10 cellular contexts compared by ENCODE assay signal in genomic region chr9:36141288-36141687, GRCh38. TPM values are rescaled to one million over a fixed set of nuclear protein-coding genes. Genes with fewer than 3 reads are reported as not detected.
DNase-seq lines count a peak whose midpoint lies in the region; ATAC-seq and TF ChIP-seq lines count a peak whose summit lies in the region.
"Had no signal": no experiment of that assay in that cellular context is flagged by ENCODE, and none has a peak within 500 bp of the region (broad histone marks: within the 10 kb centered on the region; RNA-seq: fewer than 3 reads in every experiment).

No MANE protein-coding gene starts in this region.

- H3K4me3 ChIP-seq in ascending aorta (no peak overlapping the region), mucosa of descending colon (no peak overlapping the region)

- peaks cover 12 to 33% of the 10 kb centered on the region in 2 donors for H3K4me1 ChIP-seq in ascending aorta
- H3K4me1 ChIP-seq in mucosa of descending colon (ENCODE audit: low read depth) = peaks cover 35% of the 10 kb centered on the region

- ATAC-seq in HG03135 (IDR thresholded peaks at IDR 0.05; ENCODE audit: unreplicated experiment) (no peak), mucosa of descending colon (no peak)
- ATAC-seq: left lobe of liver had no signal

- in situ Hi-C loops in G401 (cut with HindIII; ENCODE audit: low sequenced_read_pairs) = no loop called here

- no peaks in the 10 kb centered on the region for H3K9me3 ChIP-seq in ascending aorta
- no peaks in the 10 kb centered on the region for H3K9me3 ChIP-seq in mucosa of descending colon

- no peaks in the 10 kb centered on the region for H3K27me3 ChIP-seq in ascending aorta

- TF ChIP-seq CTCF in 22Rv1 (IDR thresholded peaks at IDR 0.05) (peak; percentile 17), ascending aorta (IDR thresholded peaks at IDR 0.05) (peak in 2 of 3 experiments; percentile 21 to 49), mucosa of descending colon (IDR thresholded peaks at IDR 0.05) (no peak)

- H3K36me3 ChIP-seq in ascending aorta (no peaks in the 10 kb centered on the region), mucosa of descending colon (ENCODE audit: low read depth) (no peaks in the 10 kb centered on the region)

- DNase-seq in G401 (ENCODE audit: low spot score) (peak; percentile 29), ascending aorta (ENCODE audit: low spot score in 2 of 2) (no peak), kidney tubule cell (ENCODE audit: low spot score) (peak; percentile 46), mucosa of descending colon (no peak), DMS79 (lab: John Stamatoyannopoulos, UW) (no peak), SHP77 treated with DMSO at 0.1 percent for 48 hours (lab: John Stamatoyannopoulos, UW) (no peak)
- DNase-seq: activated gamma-delta T cell treated with Interleukin-2 at 50 U/mL for 16 hours had no signal

- H3K27ac ChIP-seq in 22Rv1 (no peak overlapping the region), ascending aorta (peak overlapping the region in 1 of 2 donors; percentile 86)

- intact Hi-C loops in ascending aorta (cut with DNase I) = loop anchor here (1.0 to 5.0 kb wide), 2 partner anchors 25 to 116 kb away; partner anchors contain the start of gene GNE
- intact Hi-C loops in mucosa of descending colon (cut with DNase I, micrococcal nuclease) = no loop called here

RNA-seq across cellular contexts. Expression of gene GLIPR2, which starts 4.8 kb away (rescaled TPM):
- 15.0 and 19.8 TPM in 2 replicates for total RNA-seq in G401 (2014; rRNA removed; shearing (Covaris generic))
- total RNA-seq in ascending aorta (54.4 TPM), mucosa of descending colon (10 to 100 TPM; 28.1 to 58.4 (median 37.5) TPM)

RNA-seq across cellular contexts. Expression of gene CCIN, which starts 27.9 kb away (rescaled TPM):
- 0.62 TPM in 1 of 2 replicates, not detected in the other for total RNA-seq in G401 (2014; rRNA removed; shearing (Covaris generic))
- not detected for total RNA-seq in ascending aorta
- under 1 TPM in 1 of 3 donors, not detected in 2; 0.25 TPM for total RNA-seq in mucosa of descending colon
- total RNA-seq: left lobe of liver had no signal

RNA-seq across cellular contexts. Expression of gene CLTA, which starts 49.4 kb away (rescaled TPM):
- 630 and 665 TPM in 2 replicates for total RNA-seq in G401 (2014; rRNA removed; shearing (Covaris generic))
- total RNA-seq in ascending aorta = 222 TPM
- total RNA-seq in mucosa of descending colon = 100 to 1,000 TPM; 165 to 206 (median 174) TPM

Comparison
In these comparisons a context has a peak if more than half of its experiments do, and no peak if none do; other contexts are left out.
1. DNase-seq: peak in G401 (single experiment) and kidney tubule cell (single experiment); none in ascending aorta (0 of 2), mucosa of descending colon (0 of 3), DMS79 (single experiment) and SHP77 treated with DMSO at 0.1 percent for 48 hours (single experiment).